Comparison of ENCODE assay signal across 23 cellular contexts in the genomic region with DNA sequence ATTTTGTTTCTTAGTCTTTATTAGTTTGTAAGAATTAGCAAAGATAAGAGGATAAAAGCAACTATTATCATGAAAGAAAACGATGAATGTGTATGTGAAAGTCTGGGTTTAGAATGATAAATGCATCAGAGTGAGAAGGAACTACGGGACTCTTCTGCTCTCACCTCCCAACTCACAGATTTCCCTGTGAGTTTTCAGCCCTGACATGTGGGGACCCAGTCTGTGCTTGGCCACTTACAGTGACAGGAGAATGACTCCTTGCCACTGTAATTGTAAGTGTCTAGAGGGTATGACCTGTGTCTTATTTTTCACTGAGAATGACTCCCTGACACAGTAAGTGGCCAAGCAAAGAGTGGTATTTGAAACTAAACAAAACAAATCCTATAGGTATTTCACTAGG. TPM values are rescaled to one million over a fixed set of nuclear protein-coding genes. Genes with fewer than 3 reads are reported as not detected.
DNase-seq lines count a peak whose midpoint lies in the region; ATAC-seq and TF ChIP-seq lines count a peak whose summit lies in the region.
"Had no signal": no experiment of that assay in that cellular context is flagged by ENCODE, and none has a peak within 500 bp of the region (broad histone marks: within the 10 kb centered on the region; RNA-seq: fewer than 3 reads in every experiment).

No MANE protein-coding gene starts in this region.

- peaks cover 19% of the 10 kb centered on the region for H3K36me3 Mint-ChIP-seq in stimulated activated naive CD8-positive, alpha-beta T cell treated with anti-CD3 and anti-CD28 coated beads, Interleukin-15, Interleukin-2, amounts not matched to agents 100 ng/mL and 50 ng/mL, for 24 hours (ENCODE audit: low read depth)

- H3K4me1 ChIP-seq in Karpas-422 (ENCODE audit: low read length) (peaks cover 46% of the 10 kb centered on the region), lower lobe of right lung (peaks cover 29% of the 10 kb centered on the region)
- H3K4me1 ChIP-seq: sigmoid colon, thyroid gland had no signal

- H3K9me3 Mint-ChIP-seq in stimulated activated naive CD8-positive, alpha-beta T cell treated with anti-CD3 and anti-CD28 coated beads, Interleukin-15, Interleukin-2, amounts not matched to agents 100 ng/mL and 50 ng/mL, for 24 hours, result no peaks in the 10 kb centered on the region
- H3K9me3 Mint-ChIP-seq in stimulated activated naive CD8-positive, alpha-beta T cell treated with anti-CD3 and anti-CD28 coated beads, Interleukin-15, amount 100 ng/mL, for 72 hours, result no peaks in the 10 kb centered on the region

- H3K4me3 ChIP-seq in Karpas-422 (ENCODE audit: low read length) (peak overlapping the region; percentile 79), lower lobe of right lung (peak overlapping the region; percentile 63)
- H3K4me3 ChIP-seq: sigmoid colon, thyroid gland had no signal

- H3K27ac Mint-ChIP-seq in stimulated activated naive CD8-positive, alpha-beta T cell treated with anti-CD3 and anti-CD28 coated beads, Interleukin-15, Interleukin-2, amounts not matched to agents 100 ng/mL and 50 ng/mL, for 24 hours, result no peak overlapping the region
- H3K27ac Mint-ChIP-seq in stimulated activated naive CD8-positive, alpha-beta T cell treated with anti-CD3 and anti-CD28 coated beads, Interleukin-15, amount 100 ng/mL, for 72 hours, result no peak overlapping the region
- H3K27ac Mint-ChIP-seq: activated CD4-positive, alpha-beta T cell treated with anti-CD3 and anti-CD28 coated beads for 36 hours had no signal

- H3K27me3 Mint-ChIP-seq in stimulated activated naive CD8-positive, alpha-beta T cell treated with anti-CD3 and anti-CD28 coated beads, Interleukin-15, Interleukin-2, amounts not matched to agents 100 ng/mL and 50 ng/mL, for 24 hours, result no peaks in the 10 kb centered on the region
- no peaks in the 10 kb centered on the region for H3K27me3 Mint-ChIP-seq in stimulated activated naive CD8-positive, alpha-beta T cell treated with anti-CD3 and anti-CD28 coated beads, Interleukin-15, amount 100 ng/mL, for 72 hours
- H3K27me3 Mint-ChIP-seq: activated CD4-positive, alpha-beta T cell treated with anti-CD3 and anti-CD28 coated beads for 36 hours had no signal

- peak overlapping the region; percentile 95 for H3K4me2 ChIP-seq in Karpas-422 (ENCODE audit: low read depth, low read length, poor library complexity, severe bottlenecking)

- H4K20me1 ChIP-seq in Karpas-422 (ENCODE audit: insufficient read depth, low read depth, low read length), result no peaks in the 10 kb centered on the region; the same call in 1 of the 2 replicates

- ATAC-seq in stimulated activated naive CD8-positive, alpha-beta T cell treated with anti-CD3 and anti-CD28 coated beads, Interleukin-15, amount 100 ng/mL, for 72 hours, result no peak
- ATAC-seq in lower lobe of right lung (no peak), HG02763 (IDR thresholded peaks at IDR 0.05; ENCODE audit: unreplicated experiment) (no peak)
- ATAC-seq: activated CD4-positive, alpha-beta T cell treated with anti-CD3 and anti-CD28 coated beads for 36 hours; naive thymus-derived CD8-positive, alpha-beta T cell had no signal

- TF ChIP-seq CTCF in lower lobe of right lung (IDR thresholded peaks at IDR 0.05), result no peak

- intact Hi-C loops in lower lobe of right lung (cut with DNase I), result no loop called here

- no peaks in the 10 kb centered on the region for H3K9me2 ChIP-seq in Karpas-422 (replicated peaks; ENCODE audit: insufficient read depth, low read length)

- no peak overlapping the region for H2AFZ ChIP-seq in Karpas-422 (ENCODE audit: low read length)
- H2AFZ ChIP-seq: parathyroid adenoma had no signal

- peak overlapping the region; percentile 94 for H3K9ac ChIP-seq in Karpas-422 (ENCODE audit: low read length)
- H3K9ac ChIP-seq: parathyroid adenoma had no signal

- peak overlapping the region; percentile 85 for H3K4me3 Mint-ChIP-seq in stimulated activated naive CD8-positive, alpha-beta T cell treated with anti-CD3 and anti-CD28 coated beads, Interleukin-15, Interleukin-2, amounts not matched to agents 100 ng/mL and 50 ng/mL, for 24 hours
- H3K4me3 Mint-ChIP-seq in stimulated activated naive CD8-positive, alpha-beta T cell treated with anti-CD3 and anti-CD28 coated beads, Interleukin-15, amount 100 ng/mL, for 72 hours, result no peak overlapping the region

- H3K36me3 ChIP-seq in Karpas-422 (ENCODE audit: insufficient read depth, low read length), result peaks cover 54% of the 10 kb centered on the region
- peaks cover 33% of the 10 kb centered on the region for H3K36me3 ChIP-seq in lower lobe of right lung
- H3K36me3 ChIP-seq: thyroid gland had no signal

- H3K27me3 ChIP-seq in Karpas-422 (ENCODE audit: low read length) (no peaks in the 10 kb centered on the region), lower lobe of right lung (ENCODE audit: low read depth) (no peaks in the 10 kb centered on the region)
- H3K27me3 ChIP-seq: sigmoid colon, thyroid gland had no signal

- DNase-seq in stimulated activated naive CD8-positive, alpha-beta T cell treated with anti-CD3 and anti-CD28 coated beads, Interleukin-15, amount 100 ng/mL, for 72 hours, result no peak
- DNase-seq in Karpas-422, result no peak
- DNase-seq in lower lobe of right lung, result no peak
- DNase-seq in activated CD4-positive, alpha-beta T cell treated with anti-CD3 and anti-CD28 coated beads, Interleukin-2, amount 50 U/mL, for 4 hours, result no peak
- DNase-seq in ACHN, result no peak
- DNase-seq in AML-193 (lab: John Stamatoyannopoulos, UW), result no peak
- DNase-seq: activated CD4-positive, alpha-beta T cell treated with anti-CD3 and anti-CD28 coated beads for 36 hours; amniotic stem cell; Calu3; dorsolateral prefrontal cortex; hippocampal formation; KBM-7; naive thymus-derived CD8-positive, alpha-beta T cell; NCI-H187 treated with DMSO at 0.1 percent for 48 hours; NCI-H2227 treated with DMSO at 0.1 percent for 48 hours; NCI-H774; OCI-M1; Right ventricle myocardium superior; sigmoid colon; thyroid gland had no signal

- H3K9me3 ChIP-seq in Karpas-422 (ENCODE audit: low read length) (no peaks in the 10 kb centered on the region), lower lobe of right lung (no peaks in the 10 kb centered on the region)
- H3K9me3 ChIP-seq: sigmoid colon, thyroid gland had no signal

- H3K27ac ChIP-seq in Karpas-422 (ENCODE audit: low read length) (peak overlapping the region; percentile 85; the same call in 1 of the 2 replicates), lower lobe of right lung (peak overlapping the region; percentile 14)
- H3K27ac ChIP-seq: dorsolateral prefrontal cortex, parathyroid adenoma, sigmoid colon, thyroid gland had no signal

- H3K79me2 ChIP-seq in Karpas-422 (ENCODE audit: low read length), result peaks cover 40% of the 10 kb centered on the region
- H3K79me2 ChIP-seq: parathyroid adenoma had no signal

- in situ Hi-C loops in ACHN (cut with HindIII; ENCODE audit: low pct_ligation_motif_present, low pct_unique_long_range_greater_than_20kb, low sequenced_read_pairs), result no loop called here

- H3K4me1 Mint-ChIP-seq in stimulated activated naive CD8-positive, alpha-beta T cell treated with anti-CD3 and anti-CD28 coated beads, Interleukin-15, Interleukin-2, amounts not matched to agents 100 ng/mL and 50 ng/mL, for 24 hours (ENCODE audit: low read depth), result peaks cover 26% of the 10 kb centered on the region
- H3K4me1 Mint-ChIP-seq in stimulated activated naive CD8-positive, alpha-beta T cell treated with anti-CD3 and anti-CD28 coated beads, Interleukin-15, amount 100 ng/mL, for 72 hours, result peaks cover 30% of the 10 kb centered on the region

RNA-seq across cellular contexts. Expression of a gene that starts 2.5 kb away (rescaled TPM):
- 571 and 780 TPM in 2 replicates for total RNA-seq in Karpas-422 (2014; rRNA removed; shearing (Covaris generic); ENCODE audit: low replicate concordance)
- total RNA-seq in lower lobe of right lung, result 600 TPM

RNA-seq across cellular contexts. Expression of a gene that starts 4.9 kb away (rescaled TPM):
- 236 and 601 TPM in 2 replicates for total RNA-seq in Karpas-422 (2014; rRNA removed; shearing (Covaris generic); ENCODE audit: low replicate concordance)
- 483 TPM for total RNA-seq in lower lobe of right lung
